In the genomic region with DNA sequence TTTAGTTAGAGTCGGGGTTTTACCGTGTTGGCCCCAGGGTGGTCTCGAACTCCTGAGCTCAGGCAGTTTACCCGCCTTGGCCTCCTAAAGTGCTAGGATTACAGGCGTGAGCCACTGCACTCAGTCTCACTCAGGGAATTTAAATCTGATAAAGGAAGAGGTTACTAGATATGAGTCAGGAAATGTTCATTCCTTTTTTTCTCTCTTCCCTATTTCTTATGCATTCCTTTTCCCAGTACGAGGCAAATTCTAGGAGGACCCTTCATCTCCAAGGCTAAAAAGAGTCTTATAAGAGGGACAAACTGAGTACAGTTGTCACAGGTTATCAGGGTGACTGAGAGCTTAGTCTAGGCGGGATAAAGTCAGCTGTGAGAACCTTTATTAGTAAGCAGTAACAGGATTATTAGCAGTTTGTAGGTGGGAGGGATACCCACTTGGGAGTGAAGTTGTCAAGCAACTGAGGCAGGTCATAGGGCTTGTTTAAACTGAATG, we compare ENCODE assay signal across 7 cellular contexts. TPM values are rescaled to one million over a fixed set of nuclear protein-coding genes. Genes with fewer than 3 reads are reported as not detected.
DNase-seq lines count a peak whose midpoint lies in the region; ATAC-seq, FAIRE-seq and TF ChIP-seq lines count a peak whose summit lies in the region.

No MANE protein-coding gene starts in this region.

- no peak for ATAC-seq in GM18909 (IDR thresholded peaks at IDR 0.05; ENCODE audit: poor library complexity, unreplicated experiment)
- no peak for ATAC-seq in HG03469 (IDR thresholded peaks at IDR 0.05; ENCODE audit: unreplicated experiment)

- H3K79me2 ChIP-seq in keratinocyte (ENCODE audit: control insufficient read depth, insufficient read depth, low read length), result peaks cover 82% of the 10 kb centered on the region

- H3K36me3 ChIP-seq in adrenal gland (replicated peaks in 1 of 2), result no peaks in the 10 kb centered on the region
- peaks cover 0 to 5% of the 10 kb centered on the region in 2 experiments for H3K36me3 ChIP-seq in keratinocyte (ENCODE audit: control insufficient read depth in 2 of 2, extremely low read depth in 1 of 2, insufficient read depth in 2 of 2, low read length in 2 of 2)
- no peaks in the 10 kb centered on the region for H3K36me3 ChIP-seq in suprapubic skin

- H3K9me3 ChIP-seq in adrenal gland (replicated peaks in 1 of 3) (no peaks in the 10 kb centered on the region), keratinocyte (ENCODE audit: control insufficient read depth, low read depth, low read length) (no peaks in the 10 kb centered on the region), suprapubic skin (no peaks in the 10 kb centered on the region)

- no peak overlapping the region for H3K4me3 ChIP-seq in adrenal gland
- no peak overlapping the region for H3K4me3 ChIP-seq in keratinocyte (ENCODE audit: control insufficient read depth in 2 of 3, extremely low read depth in 1 of 3, insufficient read depth in 2 of 3, low read depth in 1 of 3, low read length in 3 of 3)
- H3K4me3 ChIP-seq in suprapubic skin, result no peak overlapping the region

- WGBS in adrenal gland, 4 donors, result 44 to 63% (median 50%) methylated on average over 7 of the region's 7 CpGs
- 61% methylated on average over 7 of the region's 7 CpGs for WGBS in suprapubic skin

- peak; percentile 49 for FAIRE-seq in keratinocyte (lab: Jason Lieb, UNC)

- no peak for TF ChIP-seq CTCF in adrenal gland (IDR thresholded peaks at IDR 0.05)
- no peak for TF ChIP-seq CTCF in keratinocyte (optimal IDR thresholded peaks at IDR 0.05 in 1 of 3, IDR thresholded peaks at IDR 0.05 in 1 of 3, conservative IDR thresholded peaks at IDR 0.05 in 1 of 3; ENCODE audit: extremely low read depth in 1 of 3, insufficient read depth in 2 of 3, low read length in 3 of 3)
- no peak for TF ChIP-seq CTCF in suprapubic skin (IDR thresholded peaks at IDR 0.05)

- peaks cover 37 to 40% of the 10 kb centered on the region in 2 donors for H3K4me1 ChIP-seq in adrenal gland (replicated peaks in 1 of 2)
- peaks cover 46% of the 10 kb centered on the region for H3K4me1 ChIP-seq in keratinocyte (ENCODE audit: control insufficient read depth, extremely low read depth, insufficient read depth, low read length)
- peaks cover 45% of the 10 kb centered on the region for H3K4me1 ChIP-seq in suprapubic skin

- no peak overlapping the region for H3K9ac ChIP-seq in keratinocyte (ENCODE audit: control insufficient read depth, extremely low read depth, insufficient read depth, low read length)

- peak overlapping the region; percentile 47 for H3K4me2 ChIP-seq in keratinocyte (ENCODE audit: control insufficient read depth, extremely low read depth, insufficient read depth, low read depth, low read length)

- intact Hi-C loops in adrenal gland (cut with DNase I), result no loop called here

- H4K20me1 ChIP-seq in keratinocyte (ENCODE audit: control insufficient read depth, extremely low read depth, insufficient read depth, low read length), result peaks cover 14% of the 10 kb centered on the region

- peaks cover 12% of the 10 kb centered on the region for H3K9me1 ChIP-seq in keratinocyte (ENCODE audit: control insufficient read depth, extremely low read depth, insufficient read depth, low read length)

- peak overlapping the region; percentile 52 to 79 (median 58) for H3K27ac ChIP-seq in adrenal gland
- H3K27ac ChIP-seq in keratinocyte (ENCODE audit: control insufficient read depth, insufficient read depth, low read length), result peak overlapping the region; percentile 57
- H3K27ac ChIP-seq in suprapubic skin, result peak overlapping the region; percentile 78

- no peak for TF ChIP-seq POLR2A in adrenal gland (IDR thresholded peaks at IDR 0.05)
- TF ChIP-seq POLR2A in suprapubic skin (IDR thresholded peaks at IDR 0.05), result no peak

- dilution Hi-C loops in keratinocyte (cut with MboI; ENCODE audit: extremely low pct_ligation_motif_present, low sequenced_read_pairs), result no loop called here

- no peak for TF ChIP-seq EP300 in suprapubic skin (IDR thresholded peaks at IDR 0.05)

- DNase-seq in HT1080 (ENCODE audit: low read depth) (peak; percentile 81), adrenal gland (no peak), keratinocyte (ENCODE audit: low read depth, low spot score) (no peak), suprapubic skin (ENCODE audit: low spot score in 2 of 2) (no peak), nucleus accumbens (lab: John Stamatoyannopoulos, UW) (no peak)

- H3K27me3 ChIP-seq in adrenal gland, result no peaks in the 10 kb centered on the region
- no peaks in the 10 kb centered on the region for H3K27me3 ChIP-seq in keratinocyte (ENCODE audit: control insufficient read depth, extremely low read depth, insufficient read depth, low read length)
- no peaks in the 10 kb centered on the region for H3K27me3 ChIP-seq in suprapubic skin

- no peak overlapping the region for H2AFZ ChIP-seq in keratinocyte (ENCODE audit: control insufficient read depth, low read length)

RNA-seq across cellular contexts. Expression of a gene that starts 9.1 kb away (rescaled TPM):
- total RNA-seq in HT1080 (2014; rRNA removed; shearing (Covaris generic)), result 137 and 148 TPM in 2 replicates
- polyA plus RNA-seq in HT1080 (2015; cell fraction: cytosol; rRNA removed), result 54.9 and 63.9 TPM in 2 replicates
- 349 and 380 TPM in 2 replicates for polyA plus RNA-seq in HT1080 (2015; cell fraction: nucleus; rRNA removed)
- total RNA-seq in adrenal gland (100 to 1,000 TPM; 189 to 334 (median 230) TPM), suprapubic skin (100 to 1,000 TPM; 421 to 942 (median 545) TPM)
- polyA plus RNA-seq in adrenal gland (100 to 1,000 TPM in 2 of 3 donors, 10 to 100 TPM in 1; 85.1 to 108 (median 108) TPM), keratinocyte (84.8 to 111 TPM (median 96.9 TPM) in 3 replicates)
- 210 TPM for polyA plus RNA-seq in keratinocyte (2011; ENCODE audit: low read depth)
- polyA plus RNA-seq in keratinocyte (2011; cell fraction: cytosol; rRNA removed), result 32.6 and 38.9 TPM in 2 replicates
- polyA plus RNA-seq in keratinocyte (2011; cell fraction: nucleus; rRNA removed), result 432 and 528 TPM in 2 replicates
- polyA plus RNA-seq in keratinocyte (2012; ENCODE audit: low replicate concordance), result 132 and 145 TPM in 2 replicates
- polyA minus RNA-seq in keratinocyte, result 223 to 562 TPM (median 369 TPM) in 3 replicates
- polyA minus RNA-seq in keratinocyte (2011; cell fraction: cytosol; rRNA and poly(A)+ RNA removed), result 87.1 TPM
- polyA minus RNA-seq in keratinocyte (2011; cell fraction: nucleus; rRNA and poly(A)+ RNA removed), result 697 and 1,508 TPM in 2 replicates
